10 cellular contexts compared by ENCODE assay signal in the genomic region with DNA sequence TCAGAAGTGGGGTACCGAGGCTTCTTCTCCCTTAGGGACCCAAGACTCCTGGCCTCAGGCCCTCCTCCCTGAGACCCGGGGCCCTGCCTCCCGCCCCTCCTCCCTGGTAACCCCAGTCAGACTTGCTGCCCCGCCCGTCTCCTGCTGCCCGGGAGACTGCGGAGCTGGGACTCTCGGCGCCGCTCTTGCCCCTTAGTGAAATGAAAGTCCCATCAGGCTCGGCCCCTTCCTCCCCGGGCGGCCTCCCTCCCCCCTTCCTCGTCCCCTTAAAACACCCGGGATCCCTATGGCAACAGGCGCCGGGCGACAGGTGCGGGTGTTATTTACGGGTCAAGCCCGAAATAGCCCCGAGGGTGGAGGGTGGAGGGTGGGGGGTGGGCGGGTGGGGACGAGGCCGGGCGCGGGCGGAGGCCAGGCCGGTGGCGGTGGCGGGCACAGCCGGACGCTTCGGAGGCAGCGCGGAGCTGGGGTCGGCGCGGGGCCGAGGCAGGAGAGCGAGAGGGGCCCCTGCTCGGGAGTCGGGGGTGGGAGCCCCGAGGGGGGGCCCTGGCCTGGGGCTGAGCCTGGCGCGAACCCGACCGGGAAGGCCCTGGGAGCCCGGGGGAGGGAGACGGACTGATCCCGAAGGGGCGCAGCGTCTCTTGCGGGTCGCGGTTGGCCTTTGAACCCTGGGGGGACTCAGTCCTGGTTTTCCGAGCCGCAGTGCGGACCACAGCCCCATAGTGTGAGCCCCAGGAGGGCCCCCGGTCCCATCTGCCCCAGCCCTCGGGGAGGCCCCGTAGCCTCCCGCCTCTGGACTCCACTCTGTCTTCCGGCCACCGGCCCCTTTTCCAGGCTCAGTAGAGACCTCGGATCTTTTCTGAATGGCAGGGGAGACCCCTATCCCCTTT. TPM values are rescaled to one million over a fixed set of nuclear protein-coding genes. Genes with fewer than 3 reads are reported as not detected.
A peak's percentile ranks its signal among the peaks of the same experiment; 100 is the strongest.
DNase-seq lines count a peak whose midpoint lies in the region; ATAC-seq lines count a peak whose summit lies in the region.
"Had no signal": no experiment of that assay in that cellular context is flagged by ENCODE, and none has a peak within 500 bp of the region (broad histone marks: within the 10 kb centered on the region; RNA-seq: fewer than 3 reads in every experiment).

A gene with protein sequence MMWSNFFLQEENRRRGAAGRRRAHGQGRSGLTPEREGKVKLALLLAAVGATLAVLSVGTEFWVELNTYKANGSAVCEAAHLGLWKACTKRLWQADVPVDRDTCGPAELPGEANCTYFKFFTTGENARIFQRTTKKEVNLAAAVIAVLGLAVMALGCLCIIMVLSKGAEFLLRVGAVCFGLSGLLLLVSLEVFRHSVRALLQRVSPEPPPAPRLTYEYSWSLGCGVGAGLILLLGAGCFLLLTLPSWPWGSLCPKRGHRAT (plus strand): TSS at position 414 of the 890 bp plus-strand sequence. CDS start 1,241 bp downstream, outside the sequence.

- no peaks in the 10 kb centered on the region for H3K36me3 Mint-ChIP-seq in dendritic cell treated with granulocyte-macrophage colony-stimulating factor and Interleukin-4, amounts not matched to agents 40 ng/mL and 50 ng/mL, for 4 days (ENCODE audit: low read depth)
- H3K36me3 Mint-ChIP-seq in natural killer cell treated with Interleukin-12 subunit alpha and Interleukin-12 subunit beta and Interleukin-15 and Interleukin-18, amount 100 ng/mL, for 72 hours = no peaks in the 10 kb centered on the region
- no peaks in the 10 kb centered on the region for H3K36me3 Mint-ChIP-seq in activated CD4-positive, alpha-beta T cell treated with anti-CD3 and anti-CD28 coated beads, Interleukin-2, amount 10 ng/mL, durations not matched to agents 24 days and 14 days (ENCODE audit: low read depth)

- no peaks in the 10 kb centered on the region for H3K36me3 ChIP-seq in BLaER1 treated with 17β-estradiol and CSF1 and Interleukin-3, amounts not matched to agents 10 nM and 100 nM

- peak within 1 kb of the TSS; percentile 53 to 78 (median 62) for H3K4me3 ChIP-seq in BLaER1 treated with 17β-estradiol and CSF1 and Interleukin-3, amounts not matched to agents 10 nM and 100 nM
- H3K4me3 ChIP-seq: mucosa of descending colon had no signal

- peak within 1 kb of the TSS; percentile 86 to 98 (median 93) for H3K4me2 ChIP-seq in BLaER1 treated with 17β-estradiol and CSF1 and Interleukin-3, amounts not matched to agents 10 nM and 100 nM

- ATAC-seq in natural killer cell treated with Interleukin-12 subunit alpha and Interleukin-12 subunit beta and Interleukin-15 and Interleukin-18, amount 100 ng/mL, for 72 hours = peak in 1 of 2 donors; percentile 7
- ATAC-seq in GM21619 (IDR thresholded peaks at IDR 0.05; ENCODE audit: unreplicated experiment) = no peak
- ATAC-seq in left colon = no peak
- ATAC-seq: mucosa of descending colon had no signal

- H3K4me3 Mint-ChIP-seq in dendritic cell treated with granulocyte-macrophage colony-stimulating factor and Interleukin-4, amounts not matched to agents 40 ng/mL and 50 ng/mL, for 4 days = peak within 1 kb of the TSS; percentile 50
- H3K4me3 Mint-ChIP-seq in natural killer cell treated with Interleukin-12 subunit alpha and Interleukin-12 subunit beta and Interleukin-15 and Interleukin-18, amount 100 ng/mL, for 72 hours = peak within 1 kb of the TSS; percentile 30
- H3K4me3 Mint-ChIP-seq in activated CD4-positive, alpha-beta T cell treated with anti-CD3 and anti-CD28 coated beads, Interleukin-2, amount 10 ng/mL, durations not matched to agents 24 days and 14 days = no peak within 1 kb of the TSS

- peaks cover 30 to 87% (median 65%) of the 10 kb centered on the region in 10 experiments for H3K4me1 ChIP-seq in BLaER1 treated with 17β-estradiol and CSF1 and Interleukin-3, amounts not matched to agents 10 nM and 100 nM

- H3K27ac ChIP-seq in BLaER1 treated with 17β-estradiol and CSF1 and Interleukin-3, amounts not matched to agents 10 nM and 100 nM = peak within 1 kb of the TSS; percentile 80 to 98 (median 88)

- H3K27ac Mint-ChIP-seq in dendritic cell treated with granulocyte-macrophage colony-stimulating factor and Interleukin-4, amounts not matched to agents 40 ng/mL and 50 ng/mL, for 4 days = no peak within 1 kb of the TSS
- peak within 1 kb of the TSS in 1 of 2 donors; percentile 41 for H3K27ac Mint-ChIP-seq in natural killer cell treated with Interleukin-12 subunit alpha and Interleukin-12 subunit beta and Interleukin-15 and Interleukin-18, amount 100 ng/mL, for 72 hours
- no peak within 1 kb of the TSS for H3K27ac Mint-ChIP-seq in activated CD4-positive, alpha-beta T cell treated with anti-CD3 and anti-CD28 coated beads, Interleukin-2, amount 10 ng/mL, durations not matched to agents 24 days and 14 days

- intact Hi-C loops in dendritic cell treated with granulocyte-macrophage colony-stimulating factor and Interleukin-4, amounts not matched to agents 40 ng/mL and 50 ng/mL, for 4 days (cut with micrococcal nuclease) = no loop called here
- intact Hi-C loops in activated CD4-positive, alpha-beta T cell treated with anti-CD3 and anti-CD28 coated beads, Interleukin-2, amount 10 ng/mL, durations not matched to agents 24 days and 14 days (cut with micrococcal nuclease) = no loop called here
- intact Hi-C loops in left colon (cut with DNase I, micrococcal nuclease) = no loop called here

- H3K27me3 Mint-ChIP-seq in dendritic cell treated with granulocyte-macrophage colony-stimulating factor and Interleukin-4, amounts not matched to agents 40 ng/mL and 50 ng/mL, for 4 days = peaks cover 55% of the 10 kb centered on the region
- peaks cover 35 to 39% of the 10 kb centered on the region in 2 donors for H3K27me3 Mint-ChIP-seq in natural killer cell treated with Interleukin-12 subunit alpha and Interleukin-12 subunit beta and Interleukin-15 and Interleukin-18, amount 100 ng/mL, for 72 hours
- peaks cover 24% of the 10 kb centered on the region for H3K27me3 Mint-ChIP-seq in activated CD4-positive, alpha-beta T cell treated with anti-CD3 and anti-CD28 coated beads, Interleukin-2, amount 10 ng/mL, durations not matched to agents 24 days and 14 days

- H3K9me3 Mint-ChIP-seq in dendritic cell treated with granulocyte-macrophage colony-stimulating factor and Interleukin-4, amounts not matched to agents 40 ng/mL and 50 ng/mL, for 4 days = no peaks in the 10 kb centered on the region
- no peaks in the 10 kb centered on the region for H3K9me3 Mint-ChIP-seq in natural killer cell treated with Interleukin-12 subunit alpha and Interleukin-12 subunit beta and Interleukin-15 and Interleukin-18, amount 100 ng/mL, for 72 hours
- H3K9me3 Mint-ChIP-seq in activated CD4-positive, alpha-beta T cell treated with anti-CD3 and anti-CD28 coated beads, Interleukin-2, amount 10 ng/mL, durations not matched to agents 24 days and 14 days = no peaks in the 10 kb centered on the region

- no peaks in the 10 kb centered on the region; a peak in 1 of 22 replicates for H4K20me1 ChIP-seq in BLaER1 treated with 17β-estradiol and CSF1 and Interleukin-3, amounts not matched to agents 10 nM and 100 nM

- no peaks in the 10 kb centered on the region for H3K9me3 ChIP-seq in BLaER1 treated with 17β-estradiol and CSF1 and Interleukin-3, amounts not matched to agents 10 nM and 100 nM (replicated peaks in 1 of 11)
- H3K9me3 ChIP-seq: mucosa of descending colon had no signal

- peaks cover 0 to 13% (median 4%) of the 10 kb centered on the region in 11 experiments; a peak in 6 of 22 replicates for H3K27me3 ChIP-seq in BLaER1 treated with 17β-estradiol and CSF1 and Interleukin-3, amounts not matched to agents 10 nM and 100 nM

- DNase-seq in M059J (ENCODE audit: low read depth) (peak; percentile 63), OCI-M1 (lab: John Stamatoyannopoulos, UW) (no peak), left colon (no peak)
- DNase-seq in natural killer cell treated with Interleukin-12 subunit alpha and Interleukin-12 subunit beta and Interleukin-15 and Interleukin-18, amount 100 ng/mL, for 72 hours (ENCODE audit: low spot score) = no peak
- no peak for DNase-seq in activated CD4-positive, alpha-beta T cell treated with anti-CD3 and anti-CD28 coated beads, Interleukin-2, amount 10 ng/mL, durations not matched to agents 24 days and 14 days
- DNase-seq: activated CD8-positive, alpha-beta memory T cell treated with anti-CD3 and anti-CD28 coated beads, Interleukin-2, amount 50 U/mL, for 48 hours had no signal

- peak within 1 kb of the TSS; percentile 81 to 97 (median 87) for H3K9ac ChIP-seq in BLaER1 treated with 17β-estradiol and CSF1 and Interleukin-3, amounts not matched to agents 10 nM and 100 nM

- H3K4me1 Mint-ChIP-seq in dendritic cell treated with granulocyte-macrophage colony-stimulating factor and Interleukin-4, amounts not matched to agents 40 ng/mL and 50 ng/mL, for 4 days (ENCODE audit: low read depth) = peaks cover 13% of the 10 kb centered on the region
- H3K4me1 Mint-ChIP-seq in natural killer cell treated with Interleukin-12 subunit alpha and Interleukin-12 subunit beta and Interleukin-15 and Interleukin-18, amount 100 ng/mL, for 72 hours (ENCODE audit: low read depth in 2 of 2) = peaks cover 0 to 6% of the 10 kb centered on the region in 2 donors
- H3K4me1 Mint-ChIP-seq in activated CD4-positive, alpha-beta T cell treated with anti-CD3 and anti-CD28 coated beads, Interleukin-2, amount 10 ng/mL, durations not matched to agents 24 days and 14 days = no peaks in the 10 kb centered on the region

RNA-seq across cellular contexts. Expression of the gene that starts here (rescaled TPM):
- 0.07 and 0.12 TPM in 2 replicates for total RNA-seq in M059J (2014; rRNA removed; shearing (Covaris generic))
- under 1 TPM in 1 of 2 donors, not detected in 1; 0.53 TPM for total RNA-seq in natural killer cell treated with Interleukin-12 subunit alpha and Interleukin-12 subunit beta and Interleukin-15 and Interleukin-18, amount 100 ng/mL, for 72 hours
- total RNA-seq in activated CD4-positive, alpha-beta T cell treated with anti-CD3 and anti-CD28 coated beads, Interleukin-2, amount 10 ng/mL, durations not matched to agents 24 days and 14 days = not detected in 2 replicates
- not detected for total RNA-seq in left colon
- total RNA-seq: mucosa of descending colon had no signal

Comparison
In these comparisons a context has a peak if more than half of its experiments do, and no peak if none do; other contexts are left out.
1. Peak in DNase-seq in M059J; RNA of the gene not detected or under 1 TPM.